ENCODE assay signal across 17 cellular contexts in the genomic region with DNA sequence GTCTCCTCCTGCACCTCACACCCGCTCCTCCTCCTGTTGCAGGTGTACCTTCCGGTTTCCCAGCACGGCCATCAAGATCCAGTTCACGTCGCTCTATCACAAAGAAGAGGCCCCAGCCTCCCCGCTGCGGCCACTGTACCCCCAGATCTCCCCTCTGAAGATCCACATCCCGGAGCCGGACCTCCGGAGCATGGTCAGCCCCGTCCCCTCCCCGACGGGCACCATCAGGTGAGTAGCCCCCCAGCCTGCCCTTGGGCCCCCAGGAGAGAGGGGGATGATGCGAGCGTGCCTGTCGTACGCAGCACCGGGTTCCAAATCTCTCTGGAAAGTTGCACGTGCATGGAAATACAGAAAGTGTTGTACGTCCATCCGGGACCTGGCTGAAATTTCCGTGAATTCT. TPM values are rescaled to one million over a fixed set of nuclear protein-coding genes. Genes with fewer than 3 reads are reported as not detected.
DNase-seq lines count a peak whose midpoint lies in the region; ATAC-seq and TF ChIP-seq lines count a peak whose summit lies in the region.
"Had no signal": no experiment of that assay in that cellular context is flagged by ENCODE, and none has a peak within 500 bp of the region (broad histone marks: within the 10 kb centered on the region; RNA-seq: fewer than 3 reads in every experiment).

No MANE protein-coding gene starts in this region.

- no peak overlapping the region for H2AFZ ChIP-seq in smooth muscle cell (ENCODE audit: low read depth)
- H2AFZ ChIP-seq: GM23338 had no signal

- no peak for DNase-seq in CD4-positive, alpha-beta memory T cell
- DNase-seq in T-helper 17 cell = no peak
- DNase-seq in smooth muscle cell (lab: John Stamatoyannopoulos, UW; ENCODE audit: unreplicated experiment) = no peak
- DNase-seq in NCI-H187 treated with DMSO at 0.1 percent for 48 hours (lab: John Stamatoyannopoulos, UW) = no peak
- no peak for DNase-seq in cerebellum (ENCODE audit: low spot score)
- no peak for DNase-seq in stimulated activated naive CD4-positive, alpha-beta T cell treated with Interleukin-2 at 50 U/mL for 16 hours (lab: John Stamatoyannopoulos, UW)
- DNase-seq: CD4-positive, CD25-positive, alpha-beta regulatory T cell; DMS79; NCI-H1105; NCI-H1694 treated with DMSO at 0.1 percent for 48 hours; NCI-H345; NCI-H526; NK-92 treated with Interleukin-12 subunit alpha and Interleukin-12 subunit beta, amount 100 ng/mL, for 24 hours; SIG-M5 had no signal

- TF ChIP-seq CTCF in nephron (IDR thresholded peaks at IDR 0.05; ENCODE audit: unreplicated experiment in 3 of 3) = no peak
- no peak for TF ChIP-seq CTCF in smooth muscle cell (IDR thresholded peaks at IDR 0.05; ENCODE audit: borderline replicate concordance, insufficient read depth, poor library complexity, severe bottlenecking)

- no peak overlapping the region for H3K4me3 ChIP-seq in CD4-positive, alpha-beta memory T cell (ENCODE audit: low read length in 2 of 2)
- H3K4me3 ChIP-seq in smooth muscle cell = no peak overlapping the region
- H3K4me3 ChIP-seq: GM23338 had no signal

- POLR2A ChIA-PET in CD4-positive, alpha-beta memory T cell (lab: Charles Lee; ENCODE audit: partially characterized antibody) = interaction anchor here (1.3 kb wide), 1 partner anchor 99 kb away, joined by 4 read pairs; no protein-coding TSS in a partner anchor

- H4K20me1 ChIP-seq in smooth muscle cell (ENCODE audit: low read depth) = no peaks in the 10 kb centered on the region

- H3K9ac ChIP-seq in smooth muscle cell (ENCODE audit: low read depth) = no peak overlapping the region

- no peaks in the 10 kb centered on the region for H3K27me3 Mint-ChIP-seq in CD4-positive, alpha-beta memory T cell
- H3K27me3 Mint-ChIP-seq in T-helper 17 cell = no peaks in the 10 kb centered on the region
- H3K27me3 Mint-ChIP-seq in nephron (ENCODE audit: low read depth) = no peaks in the 10 kb centered on the region
- H3K27me3 Mint-ChIP-seq: CD4-positive, CD25-positive, alpha-beta regulatory T cell had no signal

- H3K4me2 ChIP-seq in smooth muscle cell = no peak overlapping the region
- H3K4me2 ChIP-seq: GM23338 had no signal

- peaks cover 51% of the 10 kb centered on the region for H3K79me2 ChIP-seq in smooth muscle cell (ENCODE audit: low read depth)

- peaks cover 6 to 28% of the 10 kb centered on the region in 2 donors for H3K36me3 Mint-ChIP-seq in CD4-positive, alpha-beta memory T cell
- H3K36me3 Mint-ChIP-seq in T-helper 17 cell (ENCODE audit: low read depth) (no peaks in the 10 kb centered on the region), nephron (ENCODE audit: low read depth) (peaks cover 24% of the 10 kb centered on the region)

- intact Hi-C loops in CD4-positive, alpha-beta memory T cell (cut with micrococcal nuclease) = no loop called here

- ATAC-seq in T-helper 17 cell = no peak
- ATAC-seq: GM23338, HCT116 had no signal

- H3K9me3 ChIP-seq in CD4-positive, alpha-beta memory T cell (ENCODE audit: control insufficient read depth in 1 of 2, low read length in 2 of 2) = no peaks in the 10 kb centered on the region
- H3K9me3 ChIP-seq in T-helper 17 cell (ENCODE audit: control insufficient read depth, low read length, poor library complexity, severe bottlenecking) (no peaks in the 10 kb centered on the region), smooth muscle cell (replicated peaks; ENCODE audit: low read depth) (no peaks in the 10 kb centered on the region)

- no peak overlapping the region for H3K27ac ChIP-seq in CD4-positive, alpha-beta memory T cell (ENCODE audit: low read depth, low read length)
- H3K27ac ChIP-seq in smooth muscle cell (ENCODE audit: low read depth) = peak overlapping the region; percentile 90

- WGBS in smooth muscle cell (ENCODE audit: low lambda C conversion rate) = 98% methylated on average over 22 of the region's 22 CpGs

- H3F3A ChIP-seq in smooth muscle cell (ENCODE audit: low read depth) = peaks cover 28% of the 10 kb centered on the region

- peak overlapping the region in 3 of 8 donors; percentile 31 to 42 (median 35) for H3K4me3 Mint-ChIP-seq in CD4-positive, alpha-beta memory T cell
- no peak overlapping the region for H3K4me3 Mint-ChIP-seq in T-helper 17 cell
- no peak overlapping the region for H3K4me3 Mint-ChIP-seq in nephron
- H3K4me3 Mint-ChIP-seq: GM23338 had no signal

- peak overlapping the region in 4 of 7 donors; percentile 33 to 92 (median 66) for H3K27ac Mint-ChIP-seq in CD4-positive, alpha-beta memory T cell
- H3K27ac Mint-ChIP-seq in T-helper 17 cell (peak overlapping the region; percentile 97), nephron (peak overlapping the region in 2 of 3 experiments; percentile 69 to 82)
- H3K27ac Mint-ChIP-seq: GM23338 had no signal

- no peaks in the 10 kb centered on the region for H3K27me3 ChIP-seq in CD4-positive, alpha-beta memory T cell (ENCODE audit: insufficient read depth, low read length)
- H3K27me3 ChIP-seq in smooth muscle cell (ENCODE audit: low read depth) = no peaks in the 10 kb centered on the region

- peaks cover 37 to 67% (median 55%) of the 10 kb centered on the region in 4 donors for H3K4me1 Mint-ChIP-seq in CD4-positive, alpha-beta memory T cell
- peaks cover 47% of the 10 kb centered on the region for H3K4me1 Mint-ChIP-seq in T-helper 17 cell
- H3K4me1 Mint-ChIP-seq in nephron = peaks cover 65% of the 10 kb centered on the region

- CTCF ChIA-PET in CD4-positive, alpha-beta memory T cell (lab: Charles Lee; ENCODE audit: partially characterized antibody) = interaction anchor here (1.5 kb wide), 1 partner anchor 9 kb away, joined by 4 read pairs; no protein-coding TSS in a partner anchor

- H3K36me3 ChIP-seq in CD4-positive, alpha-beta memory T cell (ENCODE audit: insufficient read depth, low read length) = peaks cover 21% of the 10 kb centered on the region
- H3K36me3 ChIP-seq in smooth muscle cell (ENCODE audit: low read depth) = no peaks in the 10 kb centered on the region

- peaks cover 55% of the 10 kb centered on the region for H3K4me1 ChIP-seq in CD4-positive, alpha-beta memory T cell (ENCODE audit: insufficient read depth, low read length)
- H3K4me1 ChIP-seq in smooth muscle cell (ENCODE audit: low read depth) = peaks cover 32% of the 10 kb centered on the region

- H3K9me3 Mint-ChIP-seq in CD4-positive, alpha-beta memory T cell = no peaks in the 10 kb centered on the region
- no peaks in the 10 kb centered on the region for H3K9me3 Mint-ChIP-seq in nephron
- H3K9me3 Mint-ChIP-seq: GM23338 had no signal

RNA-seq across cellular contexts. Expression of gene AP5Z1, which starts 34.6 kb away (rescaled TPM):
- 100 to 1,000 TPM; 100 to 103 TPM for total RNA-seq in CD4-positive, alpha-beta memory T cell
- 10 to 100 TPM; 29.1 to 40.6 TPM for polyA plus RNA-seq in CD4-positive, alpha-beta memory T cell
- total RNA-seq in T-helper 17 cell (100 to 1,000 TPM in 1 of 2 donors, 10 to 100 TPM in 1; 87.6 to 112 TPM), smooth muscle cell (16.6 and 24.6 TPM in 2 replicates), cerebellum (14.9 TPM)
- 37.6 and 48.2 TPM in 2 replicates for polyA plus RNA-seq in smooth muscle cell

RNA-seq across cellular contexts. Expression of gene FOXK1, which starts 58.7 kb away (rescaled TPM):
- 10 to 100 TPM; 52.9 to 53.3 TPM for total RNA-seq in CD4-positive, alpha-beta memory T cell
- polyA plus RNA-seq in CD4-positive, alpha-beta memory T cell = 1 to 10 TPM; 1.3 to 5.0 TPM
- total RNA-seq in T-helper 17 cell (10 to 100 TPM; 59.8 to 60.9 TPM), smooth muscle cell (10.4 and 11.6 TPM in 2 replicates), cerebellum (32.2 TPM)
- 6.0 and 8.5 TPM in 2 replicates for polyA plus RNA-seq in smooth muscle cell
